Comparison of ENCODE assay signal across 21 cellular contexts in the genomic region with DNA sequence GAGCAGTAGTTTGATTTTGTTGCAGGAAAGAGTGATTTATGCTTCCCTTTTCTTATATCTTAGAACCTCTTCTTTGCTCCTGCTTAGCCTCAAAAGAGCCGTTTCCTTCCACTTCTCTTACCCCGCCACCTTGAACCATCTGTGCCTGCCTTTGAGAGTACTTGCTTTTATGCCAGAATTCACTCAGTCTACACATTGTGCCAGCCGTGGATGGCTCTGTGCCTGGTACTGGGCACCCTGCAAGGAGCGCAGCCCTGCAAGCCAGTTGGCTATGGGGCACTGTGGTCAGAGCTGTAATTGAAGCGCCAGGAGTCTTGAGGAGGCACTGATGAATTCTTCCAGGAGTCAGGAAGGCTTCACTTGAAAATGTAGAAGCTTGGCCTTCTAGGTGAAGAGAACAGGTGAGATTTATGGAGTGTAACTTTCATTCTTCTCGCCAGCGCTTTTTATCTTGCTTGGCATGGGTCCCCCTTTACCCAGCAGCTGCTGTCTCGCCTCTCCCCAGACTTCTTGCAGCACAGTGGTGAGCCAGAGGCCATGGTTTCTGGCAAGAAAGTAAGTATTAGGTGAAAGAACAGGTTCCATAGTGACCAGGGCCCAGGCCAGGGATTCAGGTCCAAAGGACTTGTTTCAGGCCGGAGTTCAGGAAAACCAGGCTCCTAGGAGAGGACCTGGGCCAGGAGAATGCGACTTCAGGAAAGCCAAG. TPM values are rescaled to one million over a fixed set of nuclear protein-coding genes. Genes with fewer than 3 reads are reported as not detected.
DNase-seq lines count a peak whose midpoint lies in the region; ATAC-seq and TF ChIP-seq lines count a peak whose summit lies in the region.
"Had no signal": no experiment of that assay in that cellular context is flagged by ENCODE, and none has a peak within 500 bp of the region (broad histone marks: within the 10 kb centered on the region; RNA-seq: fewer than 3 reads in every experiment).

No MANE protein-coding gene starts in this region.

- no peak overlapping the region for H3K9ac ChIP-seq in mammary epithelial cell (ENCODE audit: insufficient read depth, low read length)

- no peak for DNase-seq in breast epithelium (ENCODE audit: low spot score in 2 of 2)
- no peak for DNase-seq in mammary epithelial cell
- DNase-seq in cerebellar nuclear complex (lab: John Stamatoyannopoulos, UW), result peak; percentile 96 to 97
- peak; percentile 80 for DNase-seq in medulla oblongata (ENCODE audit: extremely low spot score)
- peak; percentile 55 for DNase-seq in superior temporal gyrus (ENCODE audit: extremely low spot score)
- no peak for DNase-seq in DMS 273 treated with DMSO at 0.1 percent for 48 hours (lab: John Stamatoyannopoulos, UW)
- DNase-seq: activated CD4-positive, alpha-beta T cell treated with anti-CD3 and anti-CD28 coated beads for 4 hours; AML-193; left colon; NCI-H1105 treated with DMSO at 0.1 percent for 48 hours; NCI-H69; spleen; stimulated activated CD4-positive, alpha-beta T cell treated with anti-CD3 and anti-CD28 coated beads, Interleukin-4, amount 100 ng/mL, for 4 hours; uterus had no signal

- no peak for ATAC-seq in GM21367 (IDR thresholded peaks at IDR 0.05; ENCODE audit: unreplicated experiment)
- no peak for ATAC-seq in activated T-helper 17 cell treated with anti-CD3 and anti-CD28 coated beads, Interleukin-2, amount 50 U/mL, for 72 hours (replicated peaks)
- ATAC-seq: gastroesophageal sphincter, left colon had no signal

- H3K9me3 ChIP-seq in breast epithelium (no peaks in the 10 kb centered on the region), mammary epithelial cell (replicated peaks; ENCODE audit: insufficient read depth, low read length) (no peaks in the 10 kb centered on the region)
- H3K9me3 ChIP-seq: gastroesophageal sphincter, HAP-1, spleen, uterus had no signal

- H3K27me3 ChIP-seq in breast epithelium (no peaks in the 10 kb centered on the region), mammary epithelial cell (ENCODE audit: insufficient read depth, low read length) (no peaks in the 10 kb centered on the region)
- H3K27me3 ChIP-seq: gastroesophageal sphincter, uterus had no signal

- H3K9me3 Mint-ChIP-seq in activated T-helper 17 cell treated with anti-CD3 and anti-CD28 coated beads, Interleukin-2, amount 50 U/mL, for 72 hours, result no peaks in the 10 kb centered on the region
- H3K9me3 Mint-ChIP-seq: mesothelial cell of epicardium had no signal

- dilution Hi-C loops in mammary epithelial cell (cut with HindIII; ENCODE audit: low sequenced_read_pairs), result no loop called here

- no peak overlapping the region for H3K27ac Mint-ChIP-seq in activated T-helper 17 cell treated with anti-CD3 and anti-CD28 coated beads, Interleukin-2, amount 50 U/mL, for 72 hours
- H3K27ac Mint-ChIP-seq: mesothelial cell of epicardium, nephron had no signal

- H3K4me2 ChIP-seq in mammary epithelial cell (ENCODE audit: insufficient read depth, low read depth, low read length), result no peak overlapping the region

- H3K36me3 ChIP-seq in breast epithelium (no peaks in the 10 kb centered on the region), mammary epithelial cell (ENCODE audit: insufficient read depth, low read length) (peaks cover 38% of the 10 kb centered on the region)
- H3K36me3 ChIP-seq: uterus had no signal

- H3K4me3 ChIP-seq in breast epithelium (no peak overlapping the region), mammary epithelial cell (replicated peaks in 1 of 3; ENCODE audit: insufficient read depth in 1 of 3, low read depth in 2 of 3, low read length in 3 of 3) (no peak overlapping the region)
- H3K4me3 ChIP-seq: gastroesophageal sphincter, HAP-1, spleen, uterus had no signal

- H3K36me3 Mint-ChIP-seq in activated T-helper 17 cell treated with anti-CD3 and anti-CD28 coated beads, Interleukin-2, amount 50 U/mL, for 72 hours (ENCODE audit: low read depth), result peaks cover 83% of the 10 kb centered on the region

- H3K79me2 ChIP-seq in mammary epithelial cell (ENCODE audit: insufficient read depth, low read length), result peaks cover 89% of the 10 kb centered on the region

- 83% methylated on average over 9 of the region's 10 CpGs for WGBS in mammary epithelial cell (ENCODE audit: low coverage, missing lambda C conversion rate)

- CTCF ChIA-PET in mammary epithelial cell (lab: Charles Lee; ENCODE audit: low non-redundant PET), result no interaction called here

- H3K4me1 ChIP-seq in breast epithelium, result peaks cover 0 to 6% of the 10 kb centered on the region in 2 donors
- peaks cover 31% of the 10 kb centered on the region for H3K4me1 ChIP-seq in mammary epithelial cell (ENCODE audit: insufficient read depth, low read length)

- peaks cover 2% of the 10 kb centered on the region for H4K20me1 ChIP-seq in mammary epithelial cell (ENCODE audit: insufficient read depth, low read length)

- TF ChIP-seq POLR2A in breast epithelium (IDR thresholded peaks at IDR 0.05), result no peak

- H3K27me3 Mint-ChIP-seq in activated T-helper 17 cell treated with anti-CD3 and anti-CD28 coated beads, Interleukin-2, amount 50 U/mL, for 72 hours, result no peaks in the 10 kb centered on the region

- H3K4me3 Mint-ChIP-seq in activated T-helper 17 cell treated with anti-CD3 and anti-CD28 coated beads, Interleukin-2, amount 50 U/mL, for 72 hours, result no peak overlapping the region
- H3K4me3 Mint-ChIP-seq: mesothelial cell of epicardium had no signal

- TF ChIP-seq CTCF in breast epithelium (IDR thresholded peaks at IDR 0.05) (no peak), mammary epithelial cell (conservative IDR thresholded peaks at IDR 0.05 in 1 of 2, IDR thresholded peaks at IDR 0.05 in 1 of 2; ENCODE audit: extremely low read depth in 1 of 2, insufficient read depth in 1 of 2, low read depth in 1 of 2, low read length in 2 of 2) (no peak)

- intact Hi-C loops in breast epithelium (cut with DNase I; ENCODE audit: low total_unique reads), result loop anchor here (1.0 kb wide), 1 partner anchor 16 kb away; no protein-coding TSS in a partner anchor
- intact Hi-C loops in mammary epithelial cell (cut with micrococcal nuclease), result no loop called here

- H3K27ac ChIP-seq in breast epithelium (peak overlapping the region; percentile 35 to 87), mammary epithelial cell (ENCODE audit: insufficient read depth, low read depth, low read length) (no peak overlapping the region)
- H3K27ac ChIP-seq: gastroesophageal sphincter, spleen, uterus had no signal

- in situ Hi-C loops in mammary epithelial cell (cut with MboI; ENCODE audit: low sequenced_read_pairs in 2 of 2), result no loop called here

- no TSS peak for BruUV-seq in mammary epithelial cell (replicated peaks; lab: Mats Ljungman, UMichigan)

- H3K4me1 Mint-ChIP-seq in activated T-helper 17 cell treated with anti-CD3 and anti-CD28 coated beads, Interleukin-2, amount 50 U/mL, for 72 hours, result peaks cover 48% of the 10 kb centered on the region

- H2AFZ ChIP-seq in mammary epithelial cell (ENCODE audit: low read depth, low read length), result no peak overlapping the region

RNA-seq across cellular contexts. Expression of gene TMED3, which starts 4.9 kb away (rescaled TPM):
- 10 to 100 TPM; 34.1 to 81.5 (median 80.6) TPM for total RNA-seq in breast epithelium
- 10 to 100 TPM; 91.4 to 99.0 TPM for total RNA-seq in mammary epithelial cell
- polyA plus RNA-seq in mammary epithelial cell, result 183 TPM
- polyA minus RNA-seq in mammary epithelial cell, result 94.4 TPM
- 10 to 100 TPM; 41.1 to 54.1 TPM for total RNA-seq in activated T-helper 17 cell treated with anti-CD3 and anti-CD28 coated beads, Interleukin-2, amount 50 U/mL, for 72 hours

RNA-seq across cellular contexts. Expression of gene ANKRD34C, which starts 33.3 kb away (rescaled TPM):
- not detected for total RNA-seq in breast epithelium
- not detected for total RNA-seq in mammary epithelial cell
- not detected for polyA plus RNA-seq in mammary epithelial cell
- not detected for polyA minus RNA-seq in mammary epithelial cell
- total RNA-seq in activated T-helper 17 cell treated with anti-CD3 and anti-CD28 coated beads, Interleukin-2, amount 50 U/mL, for 72 hours, result not detected
- total RNA-seq: epithelial cell of proximal tubule, gastroesophageal sphincter, left colon, mesothelial cell of epicardium, spleen, uterus had no signal
- polyA plus RNA-seq: spleen had no signal

Comparison
In these comparisons a context has a peak if more than half of its experiments do, and no peak if none do; other contexts are left out.
1. DNase-seq: peak in cerebellar nuclear complex (2 of 2), medulla oblongata (single experiment) and superior temporal gyrus (single experiment); none in breast epithelium (0 of 2), mammary epithelial cell (single experiment) and DMS 273 treated with DMSO at 0.1 percent for 48 hours (single experiment).